ENCODE assay signal across 8 cellular contexts in the genomic region with DNA sequence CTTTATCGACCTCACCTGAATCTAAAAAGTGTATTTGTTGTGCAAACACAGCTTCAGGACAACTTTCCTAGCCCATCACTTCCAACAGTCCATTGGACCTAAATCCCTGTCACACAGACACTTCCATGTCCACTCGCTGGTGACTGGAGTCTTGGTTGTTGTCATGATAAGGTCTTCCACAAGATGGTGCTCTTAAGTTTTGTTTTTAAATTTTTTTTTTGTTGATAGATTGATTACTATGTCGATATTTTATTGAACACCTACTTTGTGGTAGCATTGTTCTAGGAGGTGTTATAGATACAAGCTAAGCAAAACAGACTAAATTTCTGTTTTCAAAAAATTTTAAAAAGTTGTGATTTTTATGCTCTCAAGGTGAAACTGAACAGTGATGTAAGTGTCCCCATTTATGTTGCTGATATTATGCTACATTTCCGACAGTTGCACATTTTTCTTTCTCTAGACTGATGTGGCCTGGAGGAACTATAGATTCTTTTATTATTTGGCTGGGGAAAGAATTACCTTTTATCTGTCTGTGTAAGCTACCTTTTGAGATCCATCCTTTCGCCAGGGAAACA. TPM values are rescaled to one million over a fixed set of nuclear protein-coding genes. Genes with fewer than 3 reads are reported as not detected.
DNase-seq lines count a peak whose midpoint lies in the region; ATAC-seq and TF ChIP-seq lines count a peak whose summit lies in the region.

No MANE protein-coding gene starts in this region.

- H3K27ac ChIP-seq in prostate gland (no peak overlapping the region), coronary artery (no peak overlapping the region)

- H3K9me3 ChIP-seq in prostate gland, result no peaks in the 10 kb centered on the region

- TF ChIP-seq POLR2A in prostate gland (IDR thresholded peaks at IDR 0.05), result no peak

- H3K27me3 ChIP-seq in prostate gland (replicated peaks; ENCODE audit: insufficient read depth), result no peaks in the 10 kb centered on the region

- DNase-seq in NCI-H510A treated with DMSO at 0.1 percent for 48 hours (lab: John Stamatoyannopoulos, UW) (peak; percentile 0), NCI-H510A (lab: John Stamatoyannopoulos, UW) (no peak), LNCaP clone FGC (ENCODE audit: low read depth) (peak; percentile 10), cerebellar cortex (ENCODE audit: low spot score) (peak; percentile 4), prostate gland (ENCODE audit: low spot score) (no peak), coronary artery (ENCODE audit: low spot score) (no peak)
- no peak for DNase-seq in activated CD4-positive, CD25-positive, alpha-beta regulatory T cell (lab: John Stamatoyannopoulos, UW)

- H3K4me3 ChIP-seq in LNCaP clone FGC (ENCODE audit: low read depth, low read length), result no peak overlapping the region
- no peak overlapping the region for H3K4me3 ChIP-seq in prostate gland
- no peak overlapping the region for H3K4me3 ChIP-seq in coronary artery

- no peaks in the 10 kb centered on the region for H3K36me3 ChIP-seq in prostate gland

- ATAC-seq in HG03039 (IDR thresholded peaks at IDR 0.05; ENCODE audit: unreplicated experiment), result no peak

- H3K4me1 ChIP-seq in prostate gland (replicated peaks), result no peaks in the 10 kb centered on the region

- intact Hi-C loops in prostate gland (cut with DNase I), result no loop called here

- WGBS in prostate gland, result 47% methylated on average over 5 of the region's 5 CpGs

- peak; percentile 61 for TF ChIP-seq CTCF in LNCaP clone FGC (IDR thresholded peaks at IDR 0.05; ENCODE audit: control insufficient read depth, extremely low read depth, insufficient read depth)
- peak in 3 of 4 experiments; percentile 15 to 27 (median 25) for TF ChIP-seq CTCF in prostate gland (IDR thresholded peaks at IDR 0.05)
- no peak for TF ChIP-seq CTCF in coronary artery (IDR thresholded peaks at IDR 0.05)

RNA-seq across cellular contexts. Expression of a gene that starts 8.1 kb away (rescaled TPM):
- total RNA-seq in prostate gland, result not detected

Comparison
In these comparisons a context has a peak if more than half of its experiments do, and no peak if none do; other contexts are left out.
1. DNase-seq: peak in NCI-H510A treated with DMSO at 0.1 percent for 48 hours (single experiment), LNCaP clone FGC (single experiment) and cerebellar cortex (single experiment); none in NCI-H510A (single experiment), prostate gland (single experiment), coronary artery (single experiment) and activated CD4-positive, CD25-positive, alpha-beta regulatory T cell (0 of 4).